In genomic region chr12:121424632-121424992, GRCh38 we compare ENCODE assay signal across 19 cellular contexts. TPM values are rescaled to one million over a fixed set of nuclear protein-coding genes. Genes with fewer than 3 reads are reported as not detected.
DNase-seq lines count a peak whose midpoint lies in the region; ATAC-seq and TF ChIP-seq lines count a peak whose summit lies in the region.
"Had no signal": no experiment of that assay in that cellular context is flagged by ENCODE, and none has a peak within 500 bp of the region (broad histone marks: within the 10 kb centered on the region; RNA-seq: fewer than 3 reads in every experiment).

No MANE protein-coding gene starts in this region.

- ATAC-seq in GM23338 (no peak), T-cell (replicated peaks in 1 of 4) (no peak), psoas muscle (no peak), HG02852 (IDR thresholded peaks at IDR 0.05; ENCODE audit: unreplicated experiment) (no peak)

- H3K27me3 Mint-ChIP-seq in CD14-positive monocyte (ENCODE audit: low read depth in 3 of 3) (no peaks in the 10 kb centered on the region), GM23338 (ENCODE audit: insufficient read depth, low read depth, poor library complexity) (peaks cover 5% of the 10 kb centered on the region), T-cell (no peaks in the 10 kb centered on the region), MCF 10A (ENCODE audit: insufficient read depth, unreplicated experiment) (no peaks in the 10 kb centered on the region)

- H3K4me1 Mint-ChIP-seq in CD14-positive monocyte (peaks cover 48% of the 10 kb centered on the region), GM23338 (no peaks in the 10 kb centered on the region), T-cell (peaks cover 0 to 5% (median 4%) of the 10 kb centered on the region in 3 donors), MCF 10A (ENCODE audit: insufficient read depth, unreplicated experiment) (no peaks in the 10 kb centered on the region)
- H3K4me1 Mint-ChIP-seq: neural crest cell had no signal

- peaks cover 26% of the 10 kb centered on the region for H4K20me1 ChIP-seq in GM23338 (replicated peaks; ENCODE audit: insufficient read depth)

- CTCF ChIA-PET in T-cell (lab: Charles Lee), result interaction anchor here (0.7 to 1.0 kb wide), 2 partner anchors 90 to 221 kb away, joined by 3 to 4 read pairs; no protein-coding TSS in a partner anchor
- CTCF ChIA-PET in MCF 10A (lab: Yijun Ruan, JAX), result interaction anchor here (0.5 to 2.9 kb wide), 5 partner anchors 18 to 367 kb away, joined by 3 to 19 read pairs (median 3); no protein-coding TSS in a partner anchor

- in situ Hi-C loops in ACHN (cut with HindIII; ENCODE audit: low pct_ligation_motif_present, low pct_unique_long_range_greater_than_20kb, low sequenced_read_pairs), result no loop called here

- 0 out of 2 replicates have a peak overlapping the region, but pooled peaks have one; percentile 27 for H3K27ac ChIP-seq in GM23338 (ENCODE audit: low read depth)
- peak overlapping the region; percentile 88 for H3K27ac ChIP-seq in psoas muscle
- H3K27ac ChIP-seq: breast epithelium, prostate gland, thyroid gland had no signal

- H3K9me3 ChIP-seq in psoas muscle, result no peaks in the 10 kb centered on the region
- H3K9me3 ChIP-seq: breast epithelium, Caco-2, HAP-1, Peyer's patch, prostate gland, thyroid gland had no signal

- H3K36me3 ChIP-seq in GM23338 (ENCODE audit: insufficient read depth) (peaks cover 49% of the 10 kb centered on the region), psoas muscle (ENCODE audit: insufficient read depth in 1 of 2, low read depth in 1 of 2) (peaks cover 23 to 97% of the 10 kb centered on the region in 2 donors)

- intact Hi-C loops in CD14-positive monocyte (cut with micrococcal nuclease) (loop anchor here in 1 of 2 donors (10.0 kb wide), 1 partner anchor 150 kb away; no protein-coding TSS in a partner anchor), psoas muscle (cut with DNase I) (no loop called here), MCF 10A (cut with micrococcal nuclease) (no loop called here)

- BruUV-seq in MCF 10A (replicated peaks; lab: Mats Ljungman, UMichigan), result no TSS peak

- POLR2A ChIA-PET in T-cell (lab: Charles Lee) (interaction anchor here (0.5 to 0.7 kb wide), 2 partner anchors 82 to 1067 kb away, joined by 7 read pairs; no protein-coding TSS in a partner anchor), MCF 10A (lab: Yijun Ruan, JAX) (interaction anchor here (0.7 to 4.4 kb wide), 2 partner anchors 24 to 73 kb away, joined by 6 to 26 read pairs; partner anchors contain the start of genes ANAPC5 and RNF34)

- no peak overlapping the region for H3K4me2 ChIP-seq in GM23338

- TF ChIP-seq CTCF in CD14-positive monocyte (IDR thresholded peaks at IDR 0.05), result no peak
- TF ChIP-seq CTCF in GM23338 (conservative IDR thresholded peaks at IDR 0.05; ENCODE audit: low read depth in 2 of 2), result no peak
- TF ChIP-seq CTCF in psoas muscle (IDR thresholded peaks at IDR 0.05), result no peak
- no peak for TF ChIP-seq CTCF in MCF 10A (IDR thresholded peaks at IDR 0.05; ENCODE audit: unreplicated experiment)

- no peak overlapping the region for H2AFZ ChIP-seq in GM23338

- no peaks in the 10 kb centered on the region for H3K79me2 ChIP-seq in GM23338 (replicated peaks; ENCODE audit: insufficient read depth)

- H3F3A ChIP-seq in GM23338 (replicated peaks; ENCODE audit: low read depth), result peaks cover 22% of the 10 kb centered on the region

- no peak overlapping the region for H3K4me3 Mint-ChIP-seq in CD14-positive monocyte
- no peak overlapping the region for H3K4me3 Mint-ChIP-seq in GM23338
- no peak overlapping the region for H3K4me3 Mint-ChIP-seq in T-cell
- no peak overlapping the region for H3K4me3 Mint-ChIP-seq in MCF 10A (ENCODE audit: unreplicated experiment)
- H3K4me3 Mint-ChIP-seq: neural crest cell had no signal

- H3K27ac Mint-ChIP-seq in CD14-positive monocyte (peak overlapping the region; percentile 89 to 97 (median 95)), GM23338 (no peak overlapping the region), T-cell (peak overlapping the region; percentile 11 to 19), MCF 10A (ENCODE audit: low read depth, unreplicated experiment) (no peak overlapping the region)

- 82 to 100% (median 94%) methylated on average over 1 of the region's 1 CpG for WGBS in psoas muscle, 3 donors

- H3K4me1 ChIP-seq in GM23338 (ENCODE audit: insufficient read depth), result no peaks in the 10 kb centered on the region
- H3K4me1 ChIP-seq in psoas muscle, result peaks cover 37% of the 10 kb centered on the region
- H3K4me1 ChIP-seq: breast epithelium, Caco-2, HAP-1, prostate gland, thyroid gland had no signal

- H3K27me3 ChIP-seq in GM23338 (ENCODE audit: insufficient read depth), result no peaks in the 10 kb centered on the region
- no peaks in the 10 kb centered on the region for H3K27me3 ChIP-seq in psoas muscle (ENCODE audit: insufficient read depth in 3 of 3, low read length in 2 of 3)
- H3K27me3 ChIP-seq: breast epithelium, Peyer's patch, thyroid gland had no signal

- H3K36me3 Mint-ChIP-seq in CD14-positive monocyte, result peaks cover 70 to 79% of the 10 kb centered on the region in 2 donors
- peaks cover 97% of the 10 kb centered on the region for H3K36me3 Mint-ChIP-seq in GM23338 (ENCODE audit: low read depth)
- peaks cover 59% of the 10 kb centered on the region for H3K36me3 Mint-ChIP-seq in T-cell
- H3K36me3 Mint-ChIP-seq in MCF 10A (ENCODE audit: insufficient read depth, unreplicated experiment), result peaks cover 91% of the 10 kb centered on the region

- no peaks in the 10 kb centered on the region for H3K9me2 ChIP-seq in GM23338 (ENCODE audit: insufficient read depth)

- H3K9me3 Mint-ChIP-seq in CD14-positive monocyte (peaks cover 0 to 9% (median 5%) of the 10 kb centered on the region in 7 donors), GM23338 (no peaks in the 10 kb centered on the region), T-cell (no peaks in the 10 kb centered on the region), MCF 10A (ENCODE audit: unreplicated experiment) (no peaks in the 10 kb centered on the region)
- H3K9me3 Mint-ChIP-seq: neural crest cell had no signal

- H3K4me3 ChIP-seq in GM23338, result no peak overlapping the region
- H3K4me3 ChIP-seq in psoas muscle, result no peak overlapping the region
- H3K4me3 ChIP-seq: breast epithelium, HAP-1, Peyer's patch, prostate gland, thyroid gland had no signal

- DNase-seq in CD14-positive monocyte (ENCODE audit: low spot score) (no peak), GM23338 (ENCODE audit: low spot score) (no peak), T-cell (no peak), psoas muscle (no peak), MCF 10A (ENCODE audit: unreplicated experiment) (no peak), ACHN (no peak)
- DNase-seq: activated effector memory CD4-positive, alpha-beta T cell treated with anti-CD3 and anti-CD28 coated beads, Interleukin-2, amount 50 U/mL, for 16 hours; dermis blood vessel endothelial cell; kidney glomerular epithelial cell; NCI-H1694 treated with DMSO at 0.1 percent for 48 hours; NCI-H2227 treated with DMSO at 0.1 percent for 48 hours; thyroid gland had no signal

RNA-seq across cellular contexts. Expression of gene RNF34, which starts 24.7 kb away (rescaled TPM):
- polyA plus RNA-seq in CD14-positive monocyte, result 10 to 100 TPM; 15.5 to 23.8 TPM
- 50.1 and 63.3 TPM in 2 replicates for total RNA-seq in GM23338 (2014; rRNA removed; shearing (Covaris generic))
- 47.1 and 47.2 TPM in 2 replicates for polyA plus RNA-seq in GM23338 (2016; fragmentation: Nextera tagmentation; extraction: Ambion mirVana)
- total RNA-seq in T-cell, result 10 to 100 TPM; 71.8 to 94.5 (median 80.8) TPM
- 10 to 100 TPM; 21.3 to 53.3 (median 47.4) TPM for total RNA-seq in psoas muscle
- polyA plus RNA-seq in psoas muscle, result 10 to 100 TPM; 12.8 to 43.3 (median 25.3) TPM
- 40.5 and 40.9 TPM in 2 replicates for total RNA-seq in MCF 10A (2022)

Comparison
In these comparisons a context has a peak if more than half of its experiments do, and no peak if none do; other contexts are left out.
1. H3K27ac Mint-ChIP-seq: peak in CD14-positive monocyte (7 of 7) and T-cell (2 of 2); none in GM23338 (single experiment) and MCF 10A (single experiment).